Comparison of ENCODE assay signal across 31 cellular contexts in the genomic region with DNA sequence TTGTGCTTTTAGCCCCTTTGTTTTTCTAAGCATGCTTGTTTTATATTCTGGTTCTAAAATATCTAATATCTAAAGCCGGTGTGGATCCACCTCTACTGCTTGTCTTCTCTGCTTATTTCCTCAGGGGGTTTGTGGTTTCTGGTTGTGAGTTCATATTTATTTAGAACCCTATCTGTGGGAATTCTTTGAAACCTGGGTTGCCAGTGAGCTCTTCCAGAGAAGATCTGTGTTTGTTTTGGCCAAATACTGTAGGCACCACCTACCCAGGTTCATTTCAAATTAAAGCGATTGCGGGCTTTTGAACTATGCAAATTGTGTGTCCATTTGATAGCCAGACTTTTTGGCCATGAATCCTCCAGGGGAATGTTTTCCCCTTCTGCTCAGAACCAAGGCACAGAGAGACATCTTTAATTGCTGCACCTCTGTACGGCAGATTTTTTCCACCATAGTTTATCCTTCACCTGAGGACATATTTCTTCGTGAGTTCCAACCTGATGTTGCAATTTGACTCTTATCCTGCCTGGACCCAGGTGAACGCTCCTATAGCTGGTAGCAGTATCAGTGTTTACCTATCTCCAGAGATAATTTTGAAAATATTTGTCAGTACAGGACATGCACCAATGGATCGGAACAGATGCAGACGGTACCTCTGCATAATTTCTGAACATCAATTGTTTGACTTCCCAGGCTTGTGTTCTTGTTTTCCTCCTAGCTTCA.
"Had no signal": no experiment of that assay in that cellular context is flagged by ENCODE, and none has a peak within 500 bp of the region (broad histone marks: within the 10 kb centered on the region; RNA-seq: fewer than 3 reads in every experiment).

No MANE protein-coding gene starts in this region.

- H3K27ac Mint-ChIP-seq: activated CD4-positive, alpha-beta memory T cell treated with anti-CD3 and anti-CD28 coated beads, Interleukin-2, amount 10 ng/mL, durations not matched to agents 7 days and 5 days; activated CD4-positive, alpha-beta T cell treated with anti-CD3 and anti-CD28 coated beads, Interleukin-2, amount 10 ng/mL, durations not matched to agents 7 days and 5 days; activated naive CD4-positive, alpha-beta T cell treated with anti-CD3 and anti-CD28 coated beads, Interleukin-2, amount 50 U/mL, for 24 hours; activated naive CD8-positive, alpha-beta T cell treated with anti-CD3 and anti-CD28 coated beads, Interleukin-2, amount 50 U/mL, for 24 hours; activated T-helper 2 cell treated with anti-CD3 and anti-CD28 coated beads, Interferon-gamma antibody, Interleukin-2, Interleukin-4, amounts not matched to agents 10 μg/mL and 5 μg/mL and 100 μg/mL, durations not matched to agents 14 hours and 24 hours and 36 hours; dendritic cell treated with granulocyte-macrophage colony-stimulating factor and Interleukin-4, amounts not matched to agents 40 ng/mL and 50 ng/mL, for 4 days; natural killer cell treated with Interleukin-12 subunit alpha and Interleukin-12 subunit beta and Interleukin-15 and Interleukin-18, amount 100 ng/mL, for 72 hours; stimulated activated memory B cell treated with anti-CD40 and anti-IgM and Interleukin-4, amounts not matched to agents 10 μg/mL and 1 μg/mL and 100 μg/mL, for 72 hours; stimulated activated naive CD8-positive, alpha-beta T cell treated with anti-CD3 and anti-CD28 coated beads, Interleukin-15, amount 100 ng/mL, for 72 hours; T-helper 1 cell treated with Interleukin-12 subunit alpha and Interleukin-12 subunit beta and Interleukin-4 antibody, amounts not matched to agents 30 μg/mL and 1 μg/mL, for 36 hours; WTC11 had no signal

- H3K4me2 ChIP-seq: smooth muscle cell had no signal

- ATAC-seq: activated naive CD8-positive, alpha-beta T cell treated with anti-CD3 and anti-CD28 coated beads, Interleukin-2, amount 50 U/mL, for 24 hours; heart right ventricle; lower lobe of right lung; natural killer cell treated with Interleukin-12 subunit alpha and Interleukin-12 subunit beta and Interleukin-15 and Interleukin-18, amount 100 ng/mL, for 72 hours; stimulated activated memory B cell treated with anti-CD40 and anti-IgM and Interleukin-4, amounts not matched to agents 10 μg/mL and 1 μg/mL and 100 μg/mL, for 72 hours; stimulated activated naive CD8-positive, alpha-beta T cell treated with anti-CD3 and anti-CD28 coated beads, Interleukin-15, amount 100 ng/mL, for 72 hours; upper lobe of right lung; WTC11 had no signal

- H3K36me3 Mint-ChIP-seq: stimulated activated memory B cell treated with anti-CD40 and anti-IgM and Interleukin-4, amounts not matched to agents 10 μg/mL and 1 μg/mL and 100 μg/mL, for 72 hours; WTC11 had no signal

- H3K36me3 ChIP-seq: esophagus squamous epithelium, lower lobe of right lung, neutrophil, prostate gland, thyroid gland, upper lobe of right lung had no signal

- H3K9me3 ChIP-seq: esophagus squamous epithelium, heart right ventricle, lower lobe of right lung, neutrophil, prostate gland, thyroid gland, upper lobe of right lung had no signal

- H3K4me3 Mint-ChIP-seq: activated CD4-positive, alpha-beta memory T cell treated with anti-CD3 and anti-CD28 coated beads, Interleukin-2, amount 10 ng/mL, durations not matched to agents 7 days and 5 days; activated CD4-positive, alpha-beta T cell treated with anti-CD3 and anti-CD28 coated beads, Interleukin-2, amount 10 ng/mL, durations not matched to agents 7 days and 5 days; activated naive CD4-positive, alpha-beta T cell treated with anti-CD3 and anti-CD28 coated beads, Interleukin-2, amount 50 U/mL, for 24 hours; activated naive CD8-positive, alpha-beta T cell treated with anti-CD3 and anti-CD28 coated beads, Interleukin-2, amount 50 U/mL, for 24 hours; central memory CD8-positive, alpha-beta T cell; dendritic cell treated with granulocyte-macrophage colony-stimulating factor and Interleukin-4, amounts not matched to agents 40 ng/mL and 50 ng/mL, for 4 days; natural killer cell treated with Interleukin-12 subunit alpha and Interleukin-12 subunit beta and Interleukin-15 and Interleukin-18, amount 100 ng/mL, for 72 hours; stimulated activated memory B cell treated with anti-CD40 and anti-IgM and Interleukin-4, amounts not matched to agents 10 μg/mL and 1 μg/mL and 100 μg/mL, for 72 hours; stimulated activated naive CD8-positive, alpha-beta T cell treated with anti-CD3 and anti-CD28 coated beads, Interleukin-15, amount 100 ng/mL, for 72 hours; T-helper 1 cell treated with Interleukin-12 subunit alpha and Interleukin-12 subunit beta and Interleukin-4 antibody, amounts not matched to agents 30 μg/mL and 1 μg/mL, for 36 hours; WTC11 had no signal

- H3K27me3 ChIP-seq: esophagus squamous epithelium, heart right ventricle, thyroid gland, upper lobe of right lung had no signal

- H3K4me3 ChIP-seq: esophagus squamous epithelium, heart right ventricle, lower lobe of right lung, prostate gland, smooth muscle cell, thyroid gland, upper lobe of right lung had no signal

- DNase-seq: activated CD4-positive, alpha-beta memory T cell treated with anti-CD3 and anti-CD28 coated beads, Interleukin-2, amount 10 ng/mL, durations not matched to agents 7 days and 5 days; activated CD4-positive, alpha-beta T cell treated with anti-CD3 and anti-CD28 coated beads for 1 hour; activated CD4-positive, alpha-beta T cell treated with anti-CD3 and anti-CD28 coated beads, Interleukin-2, amount 10 ng/mL, durations not matched to agents 7 days and 5 days; activated naive CD8-positive, alpha-beta T cell treated with anti-CD3 and anti-CD28 coated beads, Interleukin-2, amount 50 U/mL, for 24 hours; activated T-cell treated with anti-CD3 and anti-CD28 coated beads, Interleukin-2, amount 50 U/mL, for 48 hours; amygdala; effector CD4-positive, alpha-beta T cell; esophagus squamous epithelium; foreskin melanocyte; heart right ventricle; lower lobe of right lung; mesendoderm; retina; stimulated activated CD4-positive, alpha-beta T cell treated with anti-CD3 and anti-CD28 coated beads, Interleukin-1b, Interleukin-23, amount 100 ng/mL, for 48 hours; stimulated activated CD4-positive, alpha-beta T cell treated with anti-CD3 and anti-CD28 coated beads, Interleukin-4, amount 100 ng/mL, for 4 hours; stimulated activated CD8-positive, alpha-beta memory T cell treated with anti-CD3 and anti-CD28 coated beads, Interleukin-4, amount 100 ng/mL, for 48 hours; stimulated activated naive CD8-positive, alpha-beta T cell treated with anti-CD3 and anti-CD28 coated beads, Interleukin-15, amount 100 ng/mL, for 72 hours; substantia nigra; thyroid gland had no signal

- H3K9me3 Mint-ChIP-seq: activated CD4-positive, alpha-beta memory T cell treated with anti-CD3 and anti-CD28 coated beads, Interleukin-2, amount 10 ng/mL, durations not matched to agents 7 days and 5 days; activated naive CD4-positive, alpha-beta T cell treated with anti-CD3 and anti-CD28 coated beads, Interleukin-2, amount 50 U/mL, for 24 hours; central memory CD8-positive, alpha-beta T cell; natural killer cell treated with Interleukin-12 subunit alpha and Interleukin-12 subunit beta and Interleukin-15 and Interleukin-18, amount 100 ng/mL, for 72 hours had no signal

- H3K27ac ChIP-seq: esophagus squamous epithelium, heart right ventricle, lower lobe of right lung, neutrophil, prostate gland, thyroid gland, upper lobe of right lung had no signal

- H3K27me3 Mint-ChIP-seq: activated CD4-positive, alpha-beta memory T cell treated with anti-CD3 and anti-CD28 coated beads, Interleukin-2, amount 10 ng/mL, durations not matched to agents 7 days and 5 days; activated CD4-positive, alpha-beta T cell treated with anti-CD3 and anti-CD28 coated beads, Interleukin-2, amount 10 ng/mL, durations not matched to agents 7 days and 5 days; activated naive CD4-positive, alpha-beta T cell treated with anti-CD3 and anti-CD28 coated beads, Interleukin-2, amount 50 U/mL, for 24 hours; activated naive CD8-positive, alpha-beta T cell treated with anti-CD3 and anti-CD28 coated beads, Interleukin-2, amount 50 U/mL, for 24 hours; central memory CD8-positive, alpha-beta T cell; stimulated activated memory B cell treated with anti-CD40 and anti-IgM and Interleukin-4, amounts not matched to agents 10 μg/mL and 1 μg/mL and 100 μg/mL, for 72 hours; stimulated activated naive CD8-positive, alpha-beta T cell treated with anti-CD3 and anti-CD28 coated beads, Interleukin-15, amount 100 ng/mL, for 72 hours had no signal
